20 cellular contexts compared by ENCODE assay signal in genomic region chrX:20063153-20063552, GRCh38.
"Had no signal": no experiment of that assay in that cellular context is flagged by ENCODE, and none has a peak within 500 bp of the region (broad histone marks: within the 10 kb centered on the region; RNA-seq: fewer than 3 reads in every experiment).

No MANE protein-coding gene starts in this region.

- H3K36me3 ChIP-seq: heart left ventricle, left ventricle myocardium inferior, lower lobe of right lung, right atrium auricular region, sigmoid colon, stomach, thoracic aorta, transverse colon had no signal

- H3K27ac Mint-ChIP-seq: naive thymus-derived CD4-positive, alpha-beta T cell had no signal

- H3K27ac ChIP-seq: dorsolateral prefrontal cortex, heart left ventricle, left ventricle myocardium inferior, lower lobe of right lung, right atrium auricular region, sigmoid colon, skin epidermis, stomach, thoracic aorta, transverse colon had no signal

- H3K27me3 ChIP-seq: right atrium auricular region, sigmoid colon, stomach, transverse colon had no signal

- H3K4me1 Mint-ChIP-seq: neural crest cell had no signal

- DNase-seq: cortex of kidney; dorsolateral prefrontal cortex; effector CD8-positive, alpha-beta T cell; heart left ventricle; left cardiac atrium; left ventricle myocardium inferior; lower lobe of right lung; mesendoderm; naive thymus-derived CD4-positive, alpha-beta T cell; sigmoid colon; stimulated activated CD4-positive, alpha-beta T cell treated with anti-CD3 and anti-CD28 coated beads, Interleukin-2, amount 100 ng/mL, for 24 hours; stimulated activated CD4-positive, alpha-beta T cell treated with anti-CD3 and anti-CD28 coated beads, Interleukin-4, amount 100 ng/mL, for 4 hours; stimulated activated naive CD4-positive, alpha-beta T cell; stomach; substantia nigra; transverse colon had no signal

- ATAC-seq: heart left ventricle; left cardiac atrium; lower lobe of right lung; naive thymus-derived CD4-positive, alpha-beta T cell had no signal

- H3K4me3 Mint-ChIP-seq: naive thymus-derived CD4-positive, alpha-beta T cell; neural crest cell had no signal

- H3K4me3 ChIP-seq: dorsolateral prefrontal cortex, heart left ventricle, left ventricle myocardium inferior, lower lobe of right lung, right atrium auricular region, sigmoid colon, skin epidermis, stomach, thoracic aorta, transverse colon had no signal

- H3K9me3 Mint-ChIP-seq: naive thymus-derived CD4-positive, alpha-beta T cell; neural crest cell had no signal

- H3K4me1 ChIP-seq: lower lobe of right lung, right atrium auricular region had no signal

- H3K9me3 ChIP-seq: heart left ventricle, left ventricle myocardium inferior, lower lobe of right lung, right atrium auricular region, sigmoid colon, stomach, thoracic aorta, transverse colon had no signal
